In genomic region chr10:72248477-72249151, GRCh38 we compare ENCODE assay signal across 1 cellular context.
TF ChIP-seq lines count a peak whose summit lies in the region.

No MANE protein-coding gene starts in this region.

TF ChIP-seq in HepG2, 621 proteins besides CTCF, POLR2A, EP300 and RAD21 (continued from another document and continues in another):
- TF ChIP-seq, protein P1, sequence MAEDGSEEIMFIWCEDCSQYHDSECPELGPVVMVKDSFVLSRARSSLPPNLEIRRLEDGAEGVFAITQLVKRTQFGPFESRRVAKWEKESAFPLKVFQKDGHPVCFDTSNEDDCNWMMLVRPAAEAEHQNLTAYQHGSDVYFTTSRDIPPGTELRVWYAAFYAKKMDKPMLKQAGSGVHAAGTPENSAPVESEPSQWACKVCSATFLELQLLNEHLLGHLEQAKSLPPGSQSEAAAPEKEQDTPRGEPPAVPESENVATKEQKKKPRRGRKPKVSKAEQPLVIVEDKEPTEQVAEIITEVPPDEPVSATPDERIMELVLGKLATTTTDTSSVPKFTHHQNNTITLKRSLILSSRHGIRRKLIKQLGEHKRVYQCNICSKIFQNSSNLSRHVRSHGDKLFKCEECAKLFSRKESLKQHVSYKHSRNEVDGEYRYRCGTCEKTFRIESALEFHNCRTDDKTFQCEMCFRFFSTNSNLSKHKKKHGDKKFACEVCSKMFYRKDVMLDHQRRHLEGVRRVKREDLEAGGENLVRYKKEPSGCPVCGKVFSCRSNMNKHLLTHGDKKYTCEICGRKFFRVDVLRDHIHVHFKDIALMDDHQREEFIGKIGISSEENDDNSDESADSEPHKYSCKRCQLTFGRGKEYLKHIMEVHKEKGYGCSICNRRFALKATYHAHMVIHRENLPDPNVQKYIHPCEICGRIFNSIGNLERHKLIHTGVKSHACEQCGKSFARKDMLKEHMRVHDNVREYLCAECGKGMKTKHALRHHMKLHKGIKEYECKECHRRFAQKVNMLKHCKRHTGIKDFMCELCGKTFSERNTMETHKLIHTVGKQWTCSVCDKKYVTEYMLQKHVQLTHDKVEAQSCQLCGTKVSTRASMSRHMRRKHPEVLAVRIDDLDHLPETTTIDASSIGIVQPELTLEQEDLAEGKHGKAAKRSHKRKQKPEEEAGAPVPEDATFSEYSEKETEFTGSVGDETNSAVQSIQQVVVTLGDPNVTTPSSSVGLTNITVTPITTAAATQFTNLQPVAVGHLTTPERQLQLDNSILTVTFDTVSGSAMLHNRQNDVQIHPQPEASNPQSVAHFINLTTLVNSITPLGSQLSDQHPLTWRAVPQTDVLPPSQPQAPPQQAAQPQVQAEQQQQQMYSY (CRISPR knock-in tag; IDR thresholded peaks at IDR 0.05), result peak; percentile 88
- TF ChIP-seq FOXO4 (CRISPR knock-in tag; conservative IDR thresholded peaks at IDR 0.05) (no peak), RFX1 (IDR thresholded peaks at IDR 0.05) (no peak), ZNF691 (CRISPR knock-in tag; IDR thresholded peaks at IDR 0.05; ENCODE audit: borderline replicate concordance, low read depth) (no peak), ZFP1 (CRISPR knock-in tag; IDR thresholded peaks at IDR 0.05) (0 out of 2 replicates have a peak, but pooled peaks have one; percentile 53), KAT7 (CRISPR knock-in tag; IDR thresholded peaks at IDR 0.05; ENCODE audit: borderline replicate concordance) (no peak), PHF20 (CRISPR knock-in tag; IDR thresholded peaks at IDR 0.05) (peak; percentile 65; the same call in 1 of the 2 replicates), GABPA (IDR thresholded peaks at IDR 0.05; ENCODE audit: low read depth, low read length) (no peak), GABPA (CRISPR knock-in tag; IDR thresholded peaks at IDR 0.05; ENCODE audit: low read depth) (no peak), ATF6 (CRISPR knock-in tag; conservative IDR thresholded peaks at IDR 0.05) (no peak), ZNF12 (CRISPR knock-in tag; IDR thresholded peaks at IDR 0.05) (no peak), SP140L (CRISPR knock-in tag; IDR thresholded peaks at IDR 0.05; ENCODE audit: borderline replicate concordance) (peak; percentile 50; the same call in 1 of the 2 replicates), RNF2 (conservative IDR thresholded peaks at IDR 0.05; ENCODE audit: low read depth) (no peak), PBX2 (CRISPR knock-in tag; IDR thresholded peaks at IDR 0.05) (no peak), HMG20B (CRISPR knock-in tag; conservative IDR thresholded peaks at IDR 0.05) (no peak), FLYWCH1 (CRISPR knock-in tag; IDR thresholded peaks at IDR 0.05) (no peak), ZNF34 (CRISPR knock-in tag; IDR thresholded peaks at IDR 0.05; ENCODE audit: borderline replicate concordance) (0 out of 2 replicates have a peak, but pooled peaks have one; percentile 43), ZNF770 (CRISPR knock-in tag; IDR thresholded peaks at IDR 0.05) (no peak), DZIP1 (CRISPR knock-in tag; IDR thresholded peaks at IDR 0.05) (no peak), ZNF263 (CRISPR knock-in tag; IDR thresholded peaks at IDR 0.05) (peak; percentile 40; the same call in 1 of the 2 replicates), KLF16 (CRISPR knock-in tag; IDR thresholded peaks at IDR 0.05) (peak in 1 of 2 experiments; percentile 73; a peak in 1 of 4 replicates), THYN1 (CRISPR knock-in tag; IDR thresholded peaks at IDR 0.05; ENCODE audit: borderline replicate concordance, low read depth) (no peak), ZZZ3 (CRISPR knock-in tag; IDR thresholded peaks at IDR 0.05; ENCODE audit: borderline replicate concordance) (no peak), ZNF841 (CRISPR knock-in tag; IDR thresholded peaks at IDR 0.05; ENCODE audit: borderline replicate concordance) (no peak), HNRNPUL1 (IDR thresholded peaks at IDR 0.05; ENCODE audit: low read depth, low read length) (no peak), SNAPC2 (CRISPR knock-in tag; IDR thresholded peaks at IDR 0.05) (no peak)
- TF ChIP-seq, protein P2, sequence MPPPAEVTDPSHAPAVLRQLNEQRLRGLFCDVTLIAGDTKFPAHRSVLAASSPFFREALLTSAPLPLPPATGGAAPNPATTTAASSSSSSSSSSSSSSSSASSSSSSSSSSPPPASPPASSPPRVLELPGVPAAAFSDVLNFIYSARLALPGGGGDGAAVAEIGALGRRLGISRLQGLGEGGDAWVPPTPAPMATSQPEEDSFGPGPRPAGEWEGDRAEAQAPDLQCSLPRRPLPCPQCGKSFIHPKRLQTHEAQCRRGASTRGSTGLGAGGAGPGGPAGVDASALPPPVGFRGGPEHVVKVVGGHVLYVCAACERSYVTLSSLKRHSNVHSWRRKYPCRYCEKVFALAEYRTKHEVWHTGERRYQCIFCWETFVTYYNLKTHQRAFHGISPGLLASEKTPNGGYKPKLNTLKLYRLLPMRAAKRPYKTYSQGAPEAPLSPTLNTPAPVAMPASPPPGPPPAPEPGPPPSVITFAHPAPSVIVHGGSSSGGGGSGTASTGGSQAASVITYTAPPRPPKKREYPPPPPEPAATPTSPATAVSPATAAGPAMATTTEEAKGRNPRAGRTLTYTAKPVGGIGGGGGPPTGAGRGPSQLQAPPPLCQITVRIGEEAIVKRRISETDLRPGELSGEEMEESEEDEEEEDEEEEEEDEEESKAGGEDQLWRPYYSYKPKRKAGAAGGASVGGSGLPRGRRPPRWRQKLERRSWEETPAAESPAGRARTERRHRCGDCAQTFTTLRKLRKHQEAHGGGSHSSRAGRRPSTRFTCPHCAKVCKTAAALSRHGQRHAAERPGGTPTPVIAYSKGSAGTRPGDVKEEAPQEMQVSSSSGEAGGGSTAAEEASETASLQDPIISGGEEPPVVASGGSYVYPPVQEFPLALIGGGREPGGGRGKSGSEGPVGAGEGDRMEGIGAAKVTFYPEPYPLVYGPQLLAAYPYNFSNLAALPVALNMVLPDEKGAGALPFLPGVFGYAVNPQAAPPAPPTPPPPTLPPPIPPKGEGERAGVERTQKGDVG (CRISPR knock-in tag; IDR thresholded peaks at IDR 0.05; ENCODE audit: borderline replicate concordance), result peak; percentile 62; the same call in 1 of the 2 replicates
- TF ChIP-seq, protein P3, sequence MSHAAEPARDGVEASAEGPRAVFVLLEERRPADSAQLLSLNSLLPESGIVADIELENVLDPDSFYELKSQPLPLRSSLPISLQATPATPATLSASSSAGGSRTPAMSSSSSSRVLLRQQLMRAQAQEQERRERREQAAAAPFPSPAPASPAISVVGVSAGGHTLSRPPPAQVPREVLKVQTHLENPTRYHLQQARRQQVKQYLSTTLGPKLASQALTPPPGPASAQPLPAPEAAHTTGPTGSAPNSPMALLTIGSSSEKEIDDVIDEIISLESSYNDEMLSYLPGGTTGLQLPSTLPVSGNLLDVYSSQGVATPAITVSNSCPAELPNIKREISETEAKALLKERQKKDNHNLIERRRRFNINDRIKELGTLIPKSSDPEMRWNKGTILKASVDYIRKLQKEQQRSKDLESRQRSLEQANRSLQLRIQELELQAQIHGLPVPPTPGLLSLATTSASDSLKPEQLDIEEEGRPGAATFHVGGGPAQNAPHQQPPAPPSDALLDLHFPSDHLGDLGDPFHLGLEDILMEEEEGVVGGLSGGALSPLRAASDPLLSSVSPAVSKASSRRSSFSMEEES (CRISPR knock-in tag; IDR thresholded peaks at IDR 0.05), result no peak
- TF ChIP-seq, protein P4, sequence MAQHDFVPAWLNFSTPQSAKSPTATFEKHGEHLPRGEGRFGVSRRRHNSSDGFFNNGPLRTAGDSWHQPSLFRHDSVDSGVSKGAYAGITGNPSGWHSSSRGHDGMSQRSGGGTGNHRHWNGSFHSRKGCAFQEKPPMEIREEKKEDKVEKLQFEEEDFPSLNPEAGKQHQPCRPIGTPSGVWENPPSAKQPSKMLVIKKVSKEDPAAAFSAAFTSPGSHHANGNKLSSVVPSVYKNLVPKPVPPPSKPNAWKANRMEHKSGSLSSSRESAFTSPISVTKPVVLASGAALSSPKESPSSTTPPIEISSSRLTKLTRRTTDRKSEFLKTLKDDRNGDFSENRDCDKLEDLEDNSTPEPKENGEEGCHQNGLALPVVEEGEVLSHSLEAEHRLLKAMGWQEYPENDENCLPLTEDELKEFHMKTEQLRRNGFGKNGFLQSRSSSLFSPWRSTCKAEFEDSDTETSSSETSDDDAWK (CRISPR knock-in tag; IDR thresholded peaks at IDR 0.05), result no peak
- TF ChIP-seq, protein P5, sequence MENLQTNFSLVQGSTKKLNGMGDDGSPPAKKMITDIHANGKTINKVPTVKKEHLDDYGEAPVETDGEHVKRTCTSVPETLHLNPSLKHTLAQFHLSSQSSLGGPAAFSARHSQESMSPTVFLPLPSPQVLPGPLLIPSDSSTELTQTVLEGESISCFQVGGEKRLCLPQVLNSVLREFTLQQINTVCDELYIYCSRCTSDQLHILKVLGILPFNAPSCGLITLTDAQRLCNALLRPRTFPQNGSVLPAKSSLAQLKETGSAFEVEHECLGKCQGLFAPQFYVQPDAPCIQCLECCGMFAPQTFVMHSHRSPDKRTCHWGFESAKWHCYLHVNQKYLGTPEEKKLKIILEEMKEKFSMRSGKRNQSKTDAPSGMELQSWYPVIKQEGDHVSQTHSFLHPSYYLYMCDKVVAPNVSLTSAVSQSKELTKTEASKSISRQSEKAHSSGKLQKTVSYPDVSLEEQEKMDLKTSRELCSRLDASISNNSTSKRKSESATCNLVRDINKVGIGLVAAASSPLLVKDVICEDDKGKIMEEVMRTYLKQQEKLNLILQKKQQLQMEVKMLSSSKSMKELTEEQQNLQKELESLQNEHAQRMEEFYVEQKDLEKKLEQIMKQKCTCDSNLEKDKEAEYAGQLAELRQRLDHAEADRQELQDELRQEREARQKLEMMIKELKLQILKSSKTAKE (CRISPR knock-in tag; IDR thresholded peaks at IDR 0.05; ENCODE audit: borderline replicate concordance), result no peak
